In the genomic region with DNA sequence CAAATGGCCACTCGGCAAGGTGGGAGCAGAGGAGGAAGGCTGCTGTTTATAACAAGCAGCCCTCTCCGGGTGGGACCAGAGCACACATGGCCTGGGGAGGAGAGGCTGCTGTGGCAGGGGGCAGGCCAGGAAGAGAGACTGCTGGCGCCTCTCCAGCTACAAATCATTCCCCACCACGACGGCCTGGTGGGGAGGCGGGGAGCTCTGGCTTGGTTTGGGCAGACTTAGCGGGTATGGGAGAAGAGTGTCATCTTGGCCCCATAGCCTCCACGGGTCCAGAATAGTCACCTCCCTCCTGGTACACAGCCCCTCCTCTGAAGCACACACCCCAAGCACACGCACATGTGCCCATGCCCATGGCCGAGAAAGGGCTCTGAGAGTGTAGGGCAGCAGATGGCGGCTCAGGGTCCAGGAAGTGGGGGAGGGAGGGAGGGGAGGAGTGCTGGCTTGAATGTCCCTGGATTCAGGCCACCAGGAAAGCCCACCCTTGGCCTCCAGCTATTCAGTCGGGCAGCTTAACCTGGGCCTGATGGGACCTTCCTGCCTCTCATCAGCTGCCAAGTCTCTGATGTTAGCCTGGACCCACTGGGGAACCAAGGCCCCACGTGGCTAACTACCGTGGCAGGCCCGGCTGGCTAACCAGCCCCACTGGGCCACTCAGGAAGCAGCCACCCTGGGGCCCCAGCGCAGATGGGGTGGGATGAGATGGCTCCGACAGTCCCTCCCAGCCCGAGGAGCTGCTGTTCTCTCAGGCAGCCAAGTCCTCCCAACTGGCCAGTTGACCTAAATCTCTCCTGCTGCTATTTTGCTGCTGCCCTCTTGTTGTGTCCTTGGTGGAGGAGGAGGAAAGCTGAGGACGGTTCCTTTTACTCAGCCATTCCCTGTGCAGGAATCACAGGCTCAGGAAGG, we compare ENCODE assay signal across 17 cellular contexts. TPM values are rescaled to one million over a fixed set of nuclear protein-coding genes. Genes with fewer than 3 reads are reported as not detected.
DNase-seq lines count a peak whose midpoint lies in the region; ATAC-seq and TF ChIP-seq lines count a peak whose summit lies in the region.
"Had no signal": no experiment of that assay in that cellular context is flagged by ENCODE, and none has a peak within 500 bp of the region (broad histone marks: within the 10 kb centered on the region; RNA-seq: fewer than 3 reads in every experiment).

No MANE protein-coding gene starts in this region.

- TF ChIP-seq RAD21 in SK-N-SH (IDR thresholded peaks at IDR 0.05; ENCODE audit: low read length) = no peak

- no peaks in the 10 kb centered on the region for H4K20me1 ChIP-seq in SK-N-SH (ENCODE audit: insufficient read depth)

- no peak for TF ChIP-seq CTCF in HEK293 (tag by site-specific recombination; IDR thresholded peaks at IDR 0.05)
- TF ChIP-seq CTCF in SK-N-SH (IDR thresholded peaks at IDR 0.05) = no peak
- no peak for TF ChIP-seq CTCF in GM10266 (IDR thresholded peaks at IDR 0.05; ENCODE audit: control insufficient read depth, insufficient read depth, low read depth, missing control alignments)

- peak; percentile 24 for DNase-seq in COR-L47 (lab: John Stamatoyannopoulos, UW)
- DNase-seq in SK-N-SH = peak; percentile 92
- peak; percentile 88 for DNase-seq in left kidney (ENCODE audit: low read depth, low spot score)
- no peak for DNase-seq in GM10266 (ENCODE audit: extremely low spot score)
- no peak for DNase-seq in iPS-NIHi7 (ENCODE audit: extremely low spot score)
- DNase-seq in activated CD4-positive, alpha-beta T cell treated with anti-CD3 and anti-CD28 coated beads, Interleukin-2, amount 50 U/mL, for 48 hours = no peak
- DNase-seq: CD8-positive, alpha-beta memory T cell; effector CD4-positive, alpha-beta T cell; stimulated activated CD4-positive, alpha-beta T cell treated with anti-CD3 and anti-CD28 coated beads, Interleukin-2, amount 100 ng/mL, for 24 hours; stomach had no signal

- WGBS in SK-N-SH (ENCODE audit: low lambda C conversion rate) = 58% methylated on average over 15 of the region's 19 CpGs

- peak overlapping the region; percentile 25; the same call in 1 of the 2 replicates for H3K27ac ChIP-seq in HEK293 (ENCODE audit: extremely low read depth, low read depth, low read length)
- peak overlapping the region in 1 of 2 experiments; percentile 100; a peak in 3 of 4 replicates for H3K27ac ChIP-seq in SK-N-SH (ENCODE audit: low read depth in 2 of 2, low read length in 1 of 2)
- H3K27ac ChIP-seq: adrenal gland, gastroesophageal sphincter, KMS-11, parathyroid adenoma, stomach had no signal

- no peaks in the 10 kb centered on the region for H3K9me2 ChIP-seq in SK-N-SH

- H3K4me2 ChIP-seq in SK-N-SH = no peak overlapping the region
- H3K4me2 ChIP-seq: KMS-11 had no signal

- H3K36me3 ChIP-seq in HEK293 (ENCODE audit: control insufficient read depth in 2 of 2, insufficient read depth in 1 of 2, low read length in 2 of 2) = peaks cover 0 to 8% of the 10 kb centered on the region in 2 experiments; a peak in 1 of 3 replicates
- H3K36me3 ChIP-seq in SK-N-SH (replicated peaks in 1 of 2; ENCODE audit: control insufficient read depth in 1 of 2, insufficient read depth in 2 of 2, low read length in 1 of 2) = no peaks in the 10 kb centered on the region
- H3K36me3 ChIP-seq: adrenal gland, gastroesophageal sphincter, stomach had no signal

- POLR2A ChIA-PET in HEK293 (lab: Yijun Ruan, JAX) = interaction anchor here (1.0 kb wide), 1 partner anchor 9 kb away, joined by 4 read pairs; no protein-coding TSS in a partner anchor
- POLR2A ChIA-PET in SK-N-SH (lab: Yijun Ruan, JAX) = interaction anchor here (0.6 to 2.6 kb wide), 15 partner anchors 10 to 1382 kb away, joined by 3 to 13 read pairs (median 3); a partner anchor contains a TSS

- CTCF ChIA-PET in HEK293 (lab: Yijun Ruan, JAX) (interaction anchor here (0.7 to 1.5 kb wide), 4 partner anchors 9 to 766 kb away, joined by 3 to 6 read pairs (median 3); no protein-coding TSS in a partner anchor), SK-N-SH (lab: Yijun Ruan, JAX) (interaction anchor here (1.0 to 4.1 kb wide), 14 partner anchors 10 to 79 kb away, joined by 3 to 27 read pairs (median 4); no protein-coding TSS in a partner anchor)

- H3K9ac ChIP-seq in SK-N-SH = no peak overlapping the region
- H3K9ac ChIP-seq: KMS-11, parathyroid adenoma had no signal

- H3K79me2 ChIP-seq in SK-N-SH (ENCODE audit: insufficient read depth) = no peaks in the 10 kb centered on the region
- H3K79me2 ChIP-seq: parathyroid adenoma had no signal

- no peaks in the 10 kb centered on the region for H3F3A ChIP-seq in SK-N-SH (replicated peaks; ENCODE audit: insufficient read depth)

- no peaks in the 10 kb centered on the region; the same call in 1 of the 2 replicates for H3K4me1 ChIP-seq in HEK293 (ENCODE audit: control insufficient read depth, insufficient read depth, low read length)
- peaks cover 0 to 89% of the 10 kb centered on the region in 2 experiments; a peak in 2 of 4 replicates for H3K4me1 ChIP-seq in SK-N-SH (ENCODE audit: control insufficient read depth in 1 of 2, insufficient read depth in 2 of 2, low read depth in 1 of 2, low read length in 1 of 2)
- H3K4me1 ChIP-seq: adrenal gland, gastroesophageal sphincter, parathyroid adenoma had no signal

- H3K27me3 ChIP-seq in SK-N-SH (ENCODE audit: insufficient read depth) = no peaks in the 10 kb centered on the region
- H3K27me3 ChIP-seq: adrenal gland, gastroesophageal sphincter, stomach had no signal

- H3K4me3 ChIP-seq in HEK293 (ENCODE audit: low read depth, low read length) (no peak overlapping the region), SK-N-SH (ENCODE audit: low read depth in 2 of 2, low read length in 1 of 2) (no peak overlapping the region)
- H3K4me3 ChIP-seq: adrenal gland, gastroesophageal sphincter, stomach had no signal

- H3K9me3 ChIP-seq in HEK293 (ENCODE audit: control insufficient read depth, insufficient read depth, low read depth, low read length) (no peaks in the 10 kb centered on the region), SK-N-SH (no peaks in the 10 kb centered on the region)
- H3K9me3 ChIP-seq: adrenal gland, gastroesophageal sphincter, stomach had no signal

- ATAC-seq in GM18870 (IDR thresholded peaks at IDR 0.05; ENCODE audit: unreplicated experiment) = no peak
- ATAC-seq: gastroesophageal sphincter, left lobe of liver had no signal

- H2AFZ ChIP-seq in SK-N-SH (ENCODE audit: low read depth) = no peak overlapping the region
- H2AFZ ChIP-seq: parathyroid adenoma had no signal

- peak in 1 of 2 experiments; percentile 56; a peak in 2 of 4 replicates for TF ChIP-seq EP300 in SK-N-SH (IDR thresholded peaks at IDR 0.05; ENCODE audit: borderline replicate concordance in 1 of 2, low read depth in 1 of 2, low read length in 1 of 2)

TF ChIP-seq in HEK293, 187 proteins besides CTCF, POLR2A, EP300 and RAD21 (continues in another document):
- no peak for TF ChIP-seq ZNF571 (tag by site-specific recombination; IDR thresholded peaks at IDR 0.05)
- TF ChIP-seq, protein P1, sequence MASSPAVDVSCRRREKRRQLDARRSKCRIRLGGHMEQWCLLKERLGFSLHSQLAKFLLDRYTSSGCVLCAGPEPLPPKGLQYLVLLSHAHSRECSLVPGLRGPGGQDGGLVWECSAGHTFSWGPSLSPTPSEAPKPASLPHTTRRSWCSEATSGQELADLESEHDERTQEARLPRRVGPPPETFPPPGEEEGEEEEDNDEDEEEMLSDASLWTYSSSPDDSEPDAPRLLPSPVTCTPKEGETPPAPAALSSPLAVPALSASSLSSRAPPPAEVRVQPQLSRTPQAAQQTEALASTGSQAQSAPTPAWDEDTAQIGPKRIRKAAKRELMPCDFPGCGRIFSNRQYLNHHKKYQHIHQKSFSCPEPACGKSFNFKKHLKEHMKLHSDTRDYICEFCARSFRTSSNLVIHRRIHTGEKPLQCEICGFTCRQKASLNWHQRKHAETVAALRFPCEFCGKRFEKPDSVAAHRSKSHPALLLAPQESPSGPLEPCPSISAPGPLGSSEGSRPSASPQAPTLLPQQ (tag by site-specific recombination; IDR thresholded peaks at IDR 0.05) = 0 out of 2 replicates have a peak, but pooled peaks have one; percentile 48
- 0 out of 2 replicates have a peak, but pooled peaks have one; percentile 23 for TF ChIP-seq ZNF335 (tag by site-specific recombination; conservative IDR thresholded peaks at IDR 0.05)
- no peak for TF ChIP-seq ZNF248 (tag by site-specific recombination; IDR thresholded peaks at IDR 0.05)
- no peak for TF ChIP-seq ZNF473 (tag by site-specific recombination; IDR thresholded peaks at IDR 0.05)
- no peak for TF ChIP-seq HOXD13 (CRISPR knock-in tag; IDR thresholded peaks at IDR 0.05; ENCODE audit: borderline replicate concordance)
- TF ChIP-seq ZNF121 (tag by site-specific recombination; IDR thresholded peaks at IDR 0.05) = no peak
- TF ChIP-seq ZNF433 (tag by site-specific recombination; IDR thresholded peaks at IDR 0.05; ENCODE audit: low read depth) = no peak
- TF ChIP-seq OVOL3 (tag by site-specific recombination; IDR thresholded peaks at IDR 0.05) = no peak

TF ChIP-seq in SK-N-SH, 30 proteins besides CTCF, POLR2A, EP300 and RAD21:
- TF ChIP-seq SIN3A (IDR thresholded peaks at IDR 0.05; ENCODE audit: borderline replicate concordance, low read depth, low read length) (no peak), CHD2 (IDR thresholded peaks at IDR 0.05; ENCODE audit: low read length, partially characterized antibody) (peak; percentile 47), YY1 (IDR thresholded peaks at IDR 0.05; ENCODE audit: low read depth) (no peak), MXI1 (IDR thresholded peaks at IDR 0.05; ENCODE audit: low read depth, low read length) (peak; percentile 86)
- TF ChIP-seq, protein P2, sequence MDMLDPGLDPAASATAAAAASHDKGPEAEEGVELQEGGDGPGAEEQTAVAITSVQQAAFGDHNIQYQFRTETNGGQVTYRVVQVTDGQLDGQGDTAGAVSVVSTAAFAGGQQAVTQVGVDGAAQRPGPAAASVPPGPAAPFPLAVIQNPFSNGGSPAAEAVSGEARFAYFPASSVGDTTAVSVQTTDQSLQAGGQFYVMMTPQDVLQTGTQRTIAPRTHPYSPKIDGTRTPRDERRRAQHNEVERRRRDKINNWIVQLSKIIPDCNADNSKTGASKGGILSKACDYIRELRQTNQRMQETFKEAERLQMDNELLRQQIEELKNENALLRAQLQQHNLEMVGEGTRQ (IDR thresholded peaks at IDR 0.05; ENCODE audit: borderline replicate concordance, low read depth, low read length) = no peak

RNA-seq across cellular contexts. Expression of a gene that starts 10.9 kb away (rescaled TPM):
- 19.9 and 24.9 TPM in 2 replicates for polyA plus RNA-seq in SK-N-SH (2012; rRNA removed)
- 9.2 and 17.3 TPM in 2 replicates for polyA plus RNA-seq in SK-N-SH (2012; cell fraction: cytosol; rRNA removed)
- 55.4 and 62.4 TPM in 2 replicates for polyA plus RNA-seq in SK-N-SH (2012; cell fraction: nucleus; rRNA removed)

Comparison
In these comparisons a context has a peak if more than half of its experiments do, and no peak if none do; other contexts are left out.
1. DNase-seq: peak in COR-L47 (single experiment), SK-N-SH (single experiment) and left kidney (single experiment); none in GM10266 (single experiment), iPS-NIHi7 (single experiment) and activated CD4-positive, alpha-beta T cell treated with anti-CD3 and anti-CD28 coated beads, Interleukin-2, amount 50 U/mL, for 48 hours (0 of 2).